In genomic region chr14:73058923-73059311, GRCh38 we compare ENCODE assay signal across 8 cellular contexts. TPM values are rescaled to one million over a fixed set of nuclear protein-coding genes. Genes with fewer than 3 reads are reported as not detected.
DNase-seq lines count a peak whose midpoint lies in the region; ATAC-seq and TF ChIP-seq lines count a peak whose summit lies in the region.

No MANE protein-coding gene starts in this region.

- no peaks in the 10 kb centered on the region for H3K27me3 ChIP-seq in muscle layer of duodenum (ENCODE audit: low read depth, low read length)

- CTCF ChIA-PET in OCI-LY7 (lab: Charles Lee; ENCODE audit: unreplicated experiment), result no interaction called here

- no peak for TF ChIP-seq CTCF in OCI-LY7 (conservative IDR thresholded peaks at IDR 0.05; ENCODE audit: low read length)

- no peaks in the 10 kb centered on the region for H3K9me2 ChIP-seq in OCI-LY7 (ENCODE audit: insufficient read depth, low read length)

- POLR2A ChIA-PET in OCI-LY7 (lab: Charles Lee), result interaction anchor here (0.6 to 2.7 kb wide), 13 partner anchors 8 to 400 kb away, joined by 3 to 18 read pairs (median 3); partner anchors contain the start of genes NUMB, PSEN1 and ZFYVE1

- H3K36me3 ChIP-seq in OCI-LY7 (ENCODE audit: insufficient read depth, low read length) (peaks cover 41% of the 10 kb centered on the region), muscle layer of duodenum (ENCODE audit: control insufficient read depth in 1 of 2, insufficient read depth in 2 of 2, low read length in 2 of 2) (peaks cover 5% of the 10 kb centered on the region in 2 donors)

- ATAC-seq in HG02970 (IDR thresholded peaks at IDR 0.05; ENCODE audit: low FRiP score, unreplicated experiment), result peak; percentile 6
- ATAC-seq in GM21576 (IDR thresholded peaks at IDR 0.05; ENCODE audit: unreplicated experiment), result no peak
- ATAC-seq in esophagus mucosa, result no peak

- BruUV-seq in OCI-LY7 (replicated peaks; lab: Mats Ljungman, UMichigan), result no TSS peak

- peak overlapping the region; percentile 77 for H3K27ac ChIP-seq in OCI-LY7 (ENCODE audit: low read depth, low read length, poor library complexity, severe bottlenecking)
- H3K27ac ChIP-seq in muscle layer of duodenum (ENCODE audit: low read length), result peak overlapping the region; percentile 95

- no peak overlapping the region for H2AFZ ChIP-seq in OCI-LY7 (ENCODE audit: low read length)

- intact Hi-C loops in OCI-LY7 (cut with micrococcal nuclease; ENCODE audit: unreplicated experiment), result loop anchor here (2.0 to 5.0 kb wide), 2 partner anchors 32 to 398 kb away; partner anchors contain the start of genes NUMB and ZFYVE1

- peak; percentile 3 for DNase-seq in stimulated activated CD8-positive, alpha-beta memory T cell treated with anti-CD3 and anti-CD28 coated beads, Interleukin-12 subunit alpha, Interleukin-12 subunit beta, amount 100 ng/mL, for 24 hours (ENCODE audit: extremely low read depth)
- DNase-seq in stimulated activated CD8-positive, alpha-beta memory T cell treated with anti-CD3 and anti-CD28 coated beads, Interleukin-4, amount 100 ng/mL, for 48 hours, result no peak
- peak; percentile 31 for DNase-seq in OCI-LY7 (ENCODE audit: low spot score)
- DNase-seq in epidermal melanocyte (ENCODE audit: insufficient read length, low spot score), result peak; percentile 22

- peaks cover 19% of the 10 kb centered on the region for H4K20me1 ChIP-seq in OCI-LY7 (ENCODE audit: insufficient read depth, low read length)

- peaks cover 62% of the 10 kb centered on the region for H3K79me2 ChIP-seq in OCI-LY7 (ENCODE audit: insufficient read depth, low read depth, low read length)

- H3K4me1 ChIP-seq in OCI-LY7 (ENCODE audit: insufficient read depth, low read length, poor library complexity, severe bottlenecking) (peaks cover 41% of the 10 kb centered on the region), muscle layer of duodenum (ENCODE audit: control insufficient read depth in 1 of 2, insufficient read depth in 2 of 2, low read length in 2 of 2) (peaks cover 3 to 33% of the 10 kb centered on the region in 2 donors)

- H3K9me3 ChIP-seq in OCI-LY7 (ENCODE audit: low read length) (no peaks in the 10 kb centered on the region), muscle layer of duodenum (ENCODE audit: control insufficient read depth in 1 of 2, low read length in 2 of 2) (no peaks in the 10 kb centered on the region)

- H3K4me3 ChIP-seq in OCI-LY7 (ENCODE audit: low read depth, low read length, poor library complexity, severe bottlenecking) (peak overlapping the region; percentile 83), muscle layer of duodenum (ENCODE audit: low read depth in 1 of 2, low read length in 2 of 2) (peak overlapping the region; percentile 93 to 97)

- H3K4me2 ChIP-seq in OCI-LY7 (ENCODE audit: low read length), result peak overlapping the region; percentile 72

RNA-seq across cellular contexts. Expression of gene RBM25, which starts 0.6 kb away (rescaled TPM):
- total RNA-seq in OCI-LY7 (2014; rRNA removed; shearing (Covaris generic)), result 60.1 and 70.5 TPM in 2 replicates
- total RNA-seq in OCI-LY7 (2022) (119 and 120 TPM in 2 replicates), esophagus mucosa (35.1 TPM)

RNA-seq across cellular contexts. Expression of gene ZFYVE1, which starts 32.0 kb away (rescaled TPM):
- total RNA-seq in OCI-LY7 (2014; rRNA removed; shearing (Covaris generic)), result 8.1 and 11.5 TPM in 2 replicates
- total RNA-seq in OCI-LY7 (2022), result 14.3 and 15.1 TPM in 2 replicates
- 10.7 TPM for total RNA-seq in esophagus mucosa
